In the genomic region with DNA sequence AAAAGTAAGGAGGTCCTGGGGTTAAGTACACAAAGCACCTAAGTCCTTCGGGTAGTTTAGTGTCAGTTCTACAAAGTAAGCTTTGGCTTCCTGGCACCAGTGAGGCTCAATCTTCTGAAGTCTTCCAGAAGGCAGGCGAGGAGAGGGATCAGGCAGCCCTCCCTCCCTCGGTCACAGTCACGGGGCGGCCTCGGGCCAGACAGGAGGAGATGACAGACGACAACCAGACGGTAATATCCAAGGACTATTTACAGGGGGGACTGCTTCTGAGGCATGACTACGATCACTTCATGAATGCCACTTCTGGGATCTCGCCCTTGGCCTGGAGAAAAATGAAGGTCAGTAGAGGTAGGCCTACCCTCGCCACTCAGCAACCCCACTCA, we compare ENCODE assay signal across 8 cellular contexts. TPM values are rescaled to one million over a fixed set of nuclear protein-coding genes. Genes with fewer than 3 reads are reported as not detected.
DNase-seq lines count a peak whose midpoint lies in the region; ATAC-seq and TF ChIP-seq lines count a peak whose summit lies in the region.

No MANE protein-coding gene starts in this region.

- H3K9me3 Mint-ChIP-seq in IgD-negative memory B cell = no peaks in the 10 kb centered on the region

- no peaks in the 10 kb centered on the region for H3K27me3 Mint-ChIP-seq in IgD-negative memory B cell

- H3K36me3 ChIP-seq in BLaER1 = peaks cover 74% of the 10 kb centered on the region
- peaks cover 11% of the 10 kb centered on the region for H3K36me3 ChIP-seq in mammary epithelial cell (ENCODE audit: insufficient read depth, low read length)
- peaks cover 74% of the 10 kb centered on the region for H3K36me3 ChIP-seq in mesodermal cell (ENCODE audit: control insufficient read depth, insufficient read depth, low read length)
- H3K36me3 ChIP-seq in uterus = no peaks in the 10 kb centered on the region

- H3K9me3 ChIP-seq in BLaER1 (no peaks in the 10 kb centered on the region), mammary epithelial cell (replicated peaks; ENCODE audit: insufficient read depth, low read length) (no peaks in the 10 kb centered on the region), mesodermal cell (ENCODE audit: control insufficient read depth, low read length) (no peaks in the 10 kb centered on the region), uterus (no peaks in the 10 kb centered on the region)

- no peak for ATAC-seq in HG03521 (IDR thresholded peaks at IDR 0.05; ENCODE audit: unreplicated experiment)
- no peak for ATAC-seq in GM19455 (IDR thresholded peaks at IDR 0.05; ENCODE audit: unreplicated experiment)

- TF ChIP-seq POLR2A in uterus (IDR thresholded peaks at IDR 0.05) = no peak

- WGBS in mammary epithelial cell (ENCODE audit: low coverage, missing lambda C conversion rate) = 38% methylated on average over 9 of the region's 11 CpGs
- WGBS in mesodermal cell (ENCODE audit: insufficient coverage in 2 of 2), 2 experiments = 34 to 46% methylated on average over 9 to 11 of the region's 11 CpGs

- dilution Hi-C loops in mammary epithelial cell (cut with HindIII; ENCODE audit: low sequenced_read_pairs) = loop anchor here (5.0 kb wide), 1 partner anchor 35 kb away; no protein-coding TSS in a partner anchor

- DNase-seq in mammary epithelial cell (no peak), uterus (peak in 1 of 2 donors; percentile 43), SW 1271 (lab: John Stamatoyannopoulos, UW) (no peak)

- CTCF ChIA-PET in mammary epithelial cell (lab: Charles Lee; ENCODE audit: low non-redundant PET) = no interaction called here

- H3K27me3 ChIP-seq in BLaER1 (no peaks in the 10 kb centered on the region), mammary epithelial cell (ENCODE audit: insufficient read depth, low read length) (no peaks in the 10 kb centered on the region), uterus (no peaks in the 10 kb centered on the region)

- H3K4me3 Mint-ChIP-seq in IgD-negative memory B cell = peak overlapping the region; percentile 89 to 98 (median 92)

- peaks cover 43% of the 10 kb centered on the region for H3K4me1 ChIP-seq in BLaER1
- H3K4me1 ChIP-seq in mammary epithelial cell (ENCODE audit: insufficient read depth, low read length) = peaks cover 15% of the 10 kb centered on the region
- peaks cover 19% of the 10 kb centered on the region for H3K4me1 ChIP-seq in mesodermal cell (ENCODE audit: control insufficient read depth, insufficient read depth, low read length, poor library complexity, severe bottlenecking)
- H3K4me1 ChIP-seq in uterus = peaks cover 0 to 5% of the 10 kb centered on the region in 2 donors

- peaks cover 40% of the 10 kb centered on the region for H3K79me2 ChIP-seq in mammary epithelial cell (ENCODE audit: insufficient read depth, low read length)

- in situ Hi-C loops in mammary epithelial cell (cut with MboI; ENCODE audit: low sequenced_read_pairs in 2 of 2) = no loop called here

- H3K4me2 ChIP-seq in BLaER1 (peak overlapping the region; percentile 82), mammary epithelial cell (ENCODE audit: insufficient read depth, low read depth, low read length) (peak overlapping the region; percentile 96)

- H3K9ac ChIP-seq in BLaER1 (peak overlapping the region; percentile 96; the same call in 1 of the 2 replicates), mammary epithelial cell (ENCODE audit: insufficient read depth, low read length) (no peak overlapping the region)

- H3K27ac Mint-ChIP-seq in IgD-negative memory B cell = peak overlapping the region; percentile 89 to 94 (median 89)

- H3K36me3 Mint-ChIP-seq in IgD-negative memory B cell = peaks cover 1% of the 10 kb centered on the region

- BruUV-seq in mammary epithelial cell (replicated peaks; lab: Mats Ljungman, UMichigan) = no TSS peak

- H3K4me3 ChIP-seq in BLaER1 = peak overlapping the region; percentile 98
- H3K4me3 ChIP-seq in mammary epithelial cell (replicated peaks in 1 of 3; ENCODE audit: insufficient read depth in 1 of 3, low read depth in 2 of 3, low read length in 3 of 3) = peak overlapping the region in 2 of 3 experiments; percentile 90 to 100
- peak overlapping the region; percentile 78 for H3K4me3 ChIP-seq in mesodermal cell (ENCODE audit: extremely low read depth, insufficient read depth, low read length, poor library complexity, severe bottlenecking)
- peak overlapping the region; percentile 69 to 72 for H3K4me3 ChIP-seq in uterus

- peaks cover 9 to 32% (median 27%) of the 10 kb centered on the region in 3 donors for H3K4me1 Mint-ChIP-seq in IgD-negative memory B cell

- H4K20me1 ChIP-seq in BLaER1 (peaks cover 30% of the 10 kb centered on the region), mammary epithelial cell (ENCODE audit: insufficient read depth, low read length) (no peaks in the 10 kb centered on the region)

- no peak overlapping the region for H2AFZ ChIP-seq in mammary epithelial cell (ENCODE audit: low read depth, low read length)

- H3K27ac ChIP-seq in BLaER1 (peak overlapping the region; percentile 60), mammary epithelial cell (ENCODE audit: insufficient read depth, low read depth, low read length) (peak overlapping the region; percentile 12), mesodermal cell (ENCODE audit: low read depth, low read length, severe bottlenecking) (peak overlapping the region; percentile 88), uterus (peak overlapping the region; percentile 76 to 85)

- intact Hi-C loops in mammary epithelial cell (cut with micrococcal nuclease) = loop anchor here (1.0 kb wide), 1 partner anchor 13 kb away; a partner anchor contains a TSS
- intact Hi-C loops in uterus (cut with DNase I; ENCODE audit: low total_unique reads) = no loop called here

- TF ChIP-seq CTCF in mammary epithelial cell (conservative IDR thresholded peaks at IDR 0.05 in 1 of 2, IDR thresholded peaks at IDR 0.05 in 1 of 2; ENCODE audit: extremely low read depth in 1 of 2, insufficient read depth in 1 of 2, low read depth in 1 of 2, low read length in 2 of 2) (no peak), uterus (IDR thresholded peaks at IDR 0.05) (no peak)

RNA-seq across cellular contexts. Expression of a gene that starts 0.4 kb away (rescaled TPM):
- polyA plus RNA-seq in IgD-negative memory B cell (39.1 TPM), mammary epithelial cell (25.5 TPM)
- total RNA-seq in mammary epithelial cell (10 to 100 TPM; 12.5 to 14.6 TPM), uterus (10 to 100 TPM in 2 of 4 donors, 1 to 10 TPM in 2; 1.0 to 28.0 (median 10.0) TPM)
- 4.1 TPM for polyA minus RNA-seq in mammary epithelial cell
- 14.6 TPM for polyA plus RNA-seq in mesodermal cell (2013, experiment 1 of 2)
- polyA plus RNA-seq in mesodermal cell (2013, experiment 2 of 2) = 16.0 TPM

RNA-seq across cellular contexts. Expression of a gene that starts 5.0 kb away (rescaled TPM):
- polyA plus RNA-seq in IgD-negative memory B cell = 101 TPM
- total RNA-seq in mammary epithelial cell = 10 to 100 TPM; 20.5 to 26.9 TPM
- 57.7 TPM for polyA plus RNA-seq in mammary epithelial cell
- 51.5 TPM for polyA minus RNA-seq in mammary epithelial cell
- polyA plus RNA-seq in mesodermal cell (2013, experiment 1 of 2) = 44.9 TPM
- 41.4 TPM for polyA plus RNA-seq in mesodermal cell (2013, experiment 2 of 2)
- total RNA-seq in uterus = 10 to 100 TPM; 22.3 to 83.8 (median 34.2) TPM

RNA-seq across cellular contexts. Expression of a gene that starts 13.1 kb away (rescaled TPM):
- polyA plus RNA-seq in IgD-negative memory B cell (67.6 TPM), mammary epithelial cell (25.8 TPM)
- total RNA-seq in mammary epithelial cell (10 to 100 TPM; 24.3 to 43.4 TPM), uterus (10 to 100 TPM; 41.0 to 96.2 (median 50.2) TPM)
- 102 TPM for polyA minus RNA-seq in mammary epithelial cell
- 47.4 TPM for polyA plus RNA-seq in mesodermal cell (2013, experiment 1 of 2)
- polyA plus RNA-seq in mesodermal cell (2013, experiment 2 of 2) = 44.0 TPM

RNA-seq across cellular contexts. Expression of a gene that starts 21.0 kb away (rescaled TPM):
- 12.2 TPM for polyA plus RNA-seq in IgD-negative memory B cell
- 10 to 100 TPM; 16.3 to 22.0 TPM for total RNA-seq in mammary epithelial cell
- polyA plus RNA-seq in mammary epithelial cell = 13.9 TPM
- polyA minus RNA-seq in mammary epithelial cell = 6.2 TPM
- 15.4 TPM for polyA plus RNA-seq in mesodermal cell (2013, experiment 1 of 2)
- polyA plus RNA-seq in mesodermal cell (2013, experiment 2 of 2) = 18.4 TPM
- total RNA-seq in uterus = 10 to 100 TPM in 3 of 4 donors, 1 to 10 TPM in 1; 6.8 to 34.3 (median 24.1) TPM

RNA-seq across cellular contexts. Expression of a gene that starts 30.8 kb away (rescaled TPM):
- polyA plus RNA-seq in IgD-negative memory B cell (202 TPM), mammary epithelial cell (159 TPM)
- total RNA-seq in mammary epithelial cell (10 to 100 TPM; 45.0 to 70.9 TPM), uterus (10 to 100 TPM; 55.0 to 97.6 (median 76.0) TPM)
- polyA minus RNA-seq in mammary epithelial cell = 167 TPM
- polyA plus RNA-seq in mesodermal cell (2013, experiment 1 of 2) = 97.1 TPM
- polyA plus RNA-seq in mesodermal cell (2013, experiment 2 of 2) = 86.4 TPM

Comparison
In these comparisons a context has a peak if more than half of its experiments do, and no peak if none do; other contexts are left out.
1. H3K27ac ChIP-seq: peak in every context shown above with its lines; median percentile 88 in mesodermal cell; 80 in uterus; 60 in BLaER1; 12 in mammary epithelial cell.